In genomic region chr10:90746829-90747228, GRCh38 we compare ENCODE assay signal across 28 cellular contexts.
"Had no signal": no experiment of that assay in that cellular context is flagged by ENCODE, and none has a peak within 500 bp of the region (broad histone marks: within the 10 kb centered on the region; RNA-seq: fewer than 3 reads in every experiment).

No MANE protein-coding gene starts in this region.

- H3K9me3 Mint-ChIP-seq: activated CD4-positive, alpha-beta T cell treated with anti-CD3 and anti-CD28 coated beads, Interleukin-2, amount 10 ng/mL, durations not matched to agents 7 days and 5 days; activated naive CD4-positive, alpha-beta T cell treated with anti-CD3 and anti-CD28 coated beads for 36 hours; activated naive CD4-positive, alpha-beta T cell treated with anti-CD3 and anti-CD28 coated beads, Interleukin-2, amount 50 U/mL, for 72 hours; activated T-cell treated with anti-CD3 and anti-CD28 coated beads, Interleukin-2, amount 50 U/mL, for 4 hours; activated T-helper 1 cell treated with anti-CD3 and anti-CD28 coated beads, Interleukin-12 subunit alpha, Interleukin-12 subunit beta, Interleukin-2, Interleukin-4 antibody, amounts not matched to agents 30 ng/mL and 10 ng/mL and 1 ng/mL, durations not matched to agents 14 hours and 24 hours and 36 hours; T-helper 1 cell treated with Interleukin-12 subunit alpha and Interleukin-12 subunit beta and Interleukin-4 antibody, amounts not matched to agents 30 μg/mL and 1 μg/mL, for 36 hours; T-helper 2 cell treated with Interferon-gamma antibody and Interleukin-4, amounts not matched to agents 5 μg/mL and 100 μg/mL, for 36 hours had no signal

- H3K9me3 ChIP-seq: adrenal gland, body of pancreas, Peyer's patch, SK-N-SH had no signal

- H3K36me3 ChIP-seq: adrenal gland, Peyer's patch, SJSA1 had no signal

- H3K4me1 ChIP-seq: adrenal gland, body of pancreas, Peyer's patch had no signal

- H3K4me1 Mint-ChIP-seq: activated CD4-positive, alpha-beta T cell treated with anti-CD3 and anti-CD28 coated beads, Interleukin-2, amount 10 ng/mL, durations not matched to agents 7 days and 5 days had no signal

- H3K27ac Mint-ChIP-seq: activated CD4-positive, alpha-beta T cell treated with anti-CD3 and anti-CD28 coated beads, Interleukin-2, amount 10 ng/mL, durations not matched to agents 7 days and 5 days; activated CD8-positive, alpha-beta T cell treated with anti-CD3 and anti-CD28 coated beads, Interleukin-2, amount 10 ng/mL, durations not matched to agents 7 days and 5 days; activated naive CD4-positive, alpha-beta T cell treated with anti-CD3 and anti-CD28 coated beads for 36 hours; activated naive CD4-positive, alpha-beta T cell treated with anti-CD3 and anti-CD28 coated beads, Interleukin-2, amount 50 U/mL, for 72 hours; activated T-helper 1 cell treated with anti-CD3 and anti-CD28 coated beads, Interleukin-12 subunit alpha, Interleukin-12 subunit beta, Interleukin-2, Interleukin-4 antibody, amounts not matched to agents 30 ng/mL and 10 ng/mL and 1 ng/mL, durations not matched to agents 14 hours and 24 hours and 36 hours; T-helper 1 cell treated with Interleukin-12 subunit alpha and Interleukin-12 subunit beta and Interleukin-4 antibody, amounts not matched to agents 30 μg/mL and 1 μg/mL, for 36 hours; T-helper 2 cell treated with Interferon-gamma antibody and Interleukin-4, amounts not matched to agents 5 μg/mL and 100 μg/mL, for 36 hours had no signal

- H3K27me3 ChIP-seq: body of pancreas, Peyer's patch had no signal

- DNase-seq: activated CD4-positive, alpha-beta T cell treated with anti-CD3 and anti-CD28 coated beads, Interleukin-2, amount 10 ng/mL, durations not matched to agents 7 days and 5 days; activated CD4-positive, alpha-beta T cell treated with anti-CD3 and anti-CD28 coated beads, Interleukin-2, amount 50 U/mL, for 48 hours; activated CD8-positive, alpha-beta T cell treated with anti-CD3 and anti-CD28 coated beads, Interleukin-2, amount 10 ng/mL, durations not matched to agents 7 days and 5 days; activated gamma-delta T cell treated with Interleukin-2 at 50 U/mL for 16 hours; activated naive CD4-positive, alpha-beta T cell treated with anti-CD3 and anti-CD28 coated beads for 36 hours; activated T-cell treated with anti-CD3 and anti-CD28 coated beads, Interleukin-2, amount 50 U/mL, for 4 hours; adrenal gland; body of pancreas; central memory CD4-positive, alpha-beta T cell; MM.1S; NCI-H1105; NCI-H1417 treated with DMSO at 0.1 percent for 48 hours; NCI-H1694; NCI-H1930; NCI-H2081 treated with DMSO at 0.1 percent for 48 hours; NCI-H226; NCI-H446 treated with DMSO at 0.1 percent for 48 hours; NCI-H524; Peyer's patch; RPMI8226; SHP77 treated with DMSO at 0.1 percent for 48 hours; SK-N-SH had no signal

- H3K4me2 ChIP-seq: KMS-11, SK-N-SH had no signal

- H3K9ac ChIP-seq: KMS-11, SK-N-SH had no signal

- H3K4me3 ChIP-seq: adrenal gland, body of pancreas, Peyer's patch, SJSA1 had no signal

- ATAC-seq: activated CD8-positive, alpha-beta T cell treated with anti-CD3 and anti-CD28 coated beads, Interleukin-2, amount 10 ng/mL, durations not matched to agents 7 days and 5 days; activated naive CD4-positive, alpha-beta T cell treated with anti-CD3 and anti-CD28 coated beads, Interleukin-2, amount 50 U/mL, for 72 hours; activated T-cell treated with anti-CD3 and anti-CD28 coated beads, Interleukin-2, amount 50 U/mL, for 4 hours; body of pancreas had no signal

- H3K36me3 Mint-ChIP-seq: activated naive CD4-positive, alpha-beta T cell treated with anti-CD3 and anti-CD28 coated beads, Interleukin-2, amount 50 U/mL, for 72 hours had no signal

- H3K27ac ChIP-seq: adrenal gland, body of pancreas, KMS-11, Peyer's patch, SJSA1 had no signal

- H3K4me3 Mint-ChIP-seq: activated CD4-positive, alpha-beta T cell treated with anti-CD3 and anti-CD28 coated beads, Interleukin-2, amount 10 ng/mL, durations not matched to agents 7 days and 5 days; activated CD8-positive, alpha-beta T cell treated with anti-CD3 and anti-CD28 coated beads, Interleukin-2, amount 10 ng/mL, durations not matched to agents 7 days and 5 days; activated naive CD4-positive, alpha-beta T cell treated with anti-CD3 and anti-CD28 coated beads for 36 hours; activated T-cell treated with anti-CD3 and anti-CD28 coated beads, Interleukin-2, amount 50 U/mL, for 4 hours; activated T-helper 1 cell treated with anti-CD3 and anti-CD28 coated beads, Interleukin-12 subunit alpha, Interleukin-12 subunit beta, Interleukin-2, Interleukin-4 antibody, amounts not matched to agents 30 ng/mL and 10 ng/mL and 1 ng/mL, durations not matched to agents 14 hours and 24 hours and 36 hours; T-helper 1 cell treated with Interleukin-12 subunit alpha and Interleukin-12 subunit beta and Interleukin-4 antibody, amounts not matched to agents 30 μg/mL and 1 μg/mL, for 36 hours; T-helper 2 cell treated with Interferon-gamma antibody and Interleukin-4, amounts not matched to agents 5 μg/mL and 100 μg/mL, for 36 hours had no signal

- H3K9me2 ChIP-seq: SK-N-SH had no signal
